ENCODE assay signal across 2 cellular contexts in genomic region chr11:24132471-24132870, GRCh38.
TF ChIP-seq lines count a peak whose summit lies in the region.

No MANE protein-coding gene starts in this region.

TF ChIP-seq in IMR-90, 13 proteins besides CTCF, POLR2A, EP300 and RAD21:
- TF ChIP-seq MAZ (IDR thresholded peaks at IDR 0.05; ENCODE audit: borderline replicate concordance, low read depth, low read length) (no peak), CEBPB (IDR thresholded peaks at IDR 0.05; ENCODE audit: low read depth, low read length) (peak; percentile 41; the same call in 1 of the 2 replicates)

TF ChIP-seq in H1, 55 proteins besides CTCF, POLR2A, EP300 and RAD21:
- no peak for TF ChIP-seq KDM5A (IDR thresholded peaks at IDR 0.05; ENCODE audit: low read length)
- 0 out of 2 replicates have a peak, but pooled peaks have one; percentile 7 for TF ChIP-seq CEBPB (IDR thresholded peaks at IDR 0.05; ENCODE audit: low read depth, low read length)
